Comparison of ENCODE assay signal across 1 cellular context in genomic region chr5:145948921-145949320, GRCh38.
TF ChIP-seq lines count a peak whose summit lies in the region.

No MANE protein-coding gene starts in this region.

TF ChIP-seq in GM23338, 12 proteins besides CTCF, POLR2A, EP300 and RAD21 (continued from another document):
- TF ChIP-seq EZH2phosphoT487 (IDR thresholded peaks at IDR 0.05; ENCODE audit: unreplicated experiment): no peak
- TF ChIP-seq REST (IDR thresholded peaks at IDR 0.05; ENCODE audit: unreplicated experiment): no peak
- no peak for TF ChIP-seq NANOG (IDR thresholded peaks at IDR 0.05; ENCODE audit: borderline replicate concordance)
